23 cellular contexts compared by ENCODE assay signal in genomic region chr6:25340421-25340820, GRCh38.
DNase-seq lines count a peak whose midpoint lies in the region; ATAC-seq, FAIRE-seq and TF ChIP-seq lines count a peak whose summit lies in the region.
"Had no signal": no experiment of that assay in that cellular context is flagged by ENCODE, and none has a peak within 500 bp of the region (broad histone marks: within the 10 kb centered on the region; RNA-seq: fewer than 3 reads in every experiment).

No MANE protein-coding gene starts in this region.

- TF ChIP-seq POLR2A in GM12878 (IDR thresholded peaks at IDR 0.05; ENCODE audit: low read depth, low read length) (no peak), breast epithelium (IDR thresholded peaks at IDR 0.05) (no peak)

- in situ Hi-C loops in GM12878 (cut with MboI) = no loop called here

- TF ChIP-seq RAD21 in GM12878 (IDR thresholded peaks at IDR 0.05; ENCODE audit: insufficient read depth, low read depth, low read length) = no peak

- H3K27me3 Mint-ChIP-seq in endothelial cell (ENCODE audit: unreplicated experiment) = peaks cover 6% of the 10 kb centered on the region
- H3K27me3 Mint-ChIP-seq: CD4-positive, CD25-positive, alpha-beta regulatory T cell had no signal

- no peak overlapping the region for H3K4me2 ChIP-seq in GM12878 (ENCODE audit: control insufficient read depth, insufficient read depth)

- no peak for TF ChIP-seq CTCF in GM12878 (IDR thresholded peaks at IDR 0.05 in 2 of 3, conservative IDR thresholded peaks at IDR 0.05 in 1 of 3; ENCODE audit: control insufficient read depth in 2 of 3, extremely low read depth in 1 of 3, insufficient read depth in 1 of 3, low read depth in 3 of 3, low read length in 3 of 3)
- TF ChIP-seq CTCF in endothelial cell (IDR thresholded peaks at IDR 0.05; ENCODE audit: unreplicated experiment) = no peak
- TF ChIP-seq CTCF in breast epithelium (IDR thresholded peaks at IDR 0.05) = no peak

- H3K27me3 ChIP-seq in GM12878 (replicated peaks in 1 of 2; ENCODE audit: control insufficient read depth in 2 of 2, insufficient read depth in 2 of 2, low read length in 1 of 2) = 0 out of 4 replicates have a peak, but pooled peaks cover 0 to 2% of the 10 kb centered on the region in 2 experiments
- no peaks in the 10 kb centered on the region for H3K27me3 ChIP-seq in mucosa of rectum (ENCODE audit: control insufficient read depth in 2 of 2, insufficient read depth in 2 of 2, low read length in 2 of 2)
- no peaks in the 10 kb centered on the region for H3K27me3 ChIP-seq in breast epithelium
- H3K27me3 ChIP-seq: BE2C had no signal

- RAD21 ChIA-PET in GM12878 (lab: Charles Lee; ENCODE audit: unreplicated experiment) = interaction anchor here (0.6 to 2.8 kb wide), 11 partner anchors 10 to 582 kb away, joined by 3 to 15 read pairs (median 3); partner anchors contain the start of gene CARMIL1

- H3K4me3 ChIP-seq in GM12878 (no peak overlapping the region), mucosa of rectum (ENCODE audit: low read length in 2 of 2) (peak overlapping the region; percentile 5 to 8), breast epithelium (no peak overlapping the region)

- POLR2A ChIA-PET in GM12878 (lab: Charles Lee) = interaction anchor here (0.6 to 1.0 kb wide), 4 partner anchors 25 to 64 kb away, joined by 3 to 7 read pairs (median 4); no protein-coding TSS in a partner anchor

- no peaks in the 10 kb centered on the region for H4K20me1 ChIP-seq in GM12878 (ENCODE audit: control insufficient read depth, insufficient read depth)

- no peak overlapping the region for H3K27ac ChIP-seq in GM12878 (ENCODE audit: control insufficient read depth, insufficient read depth)
- peak overlapping the region; percentile 54 to 76 for H3K27ac ChIP-seq in mucosa of rectum (ENCODE audit: low read depth in 2 of 2, low read length in 2 of 2)
- no peak overlapping the region for H3K27ac ChIP-seq in breast epithelium

- intact Hi-C loops in GM12878 (cut with micrococcal nuclease; ENCODE audit: unreplicated experiment) (no loop called here), breast epithelium (cut with DNase I; ENCODE audit: low total_unique reads) (no loop called here)

- 13% methylated on average over 3 of the region's 3 CpGs for WGBS in GM12878 (ENCODE audit: insufficient coverage, insufficient replicate concordance, low lambda C conversion rate, missing lambda C conversion rate)

- ATAC-seq in GM12878 = peak; percentile 50
- ATAC-seq: HCT116 had no signal

- H2AFZ ChIP-seq in GM12878 (ENCODE audit: control insufficient read depth, low read depth, low read length) = no peak overlapping the region

- H3K4me3 Mint-ChIP-seq in endothelial cell (ENCODE audit: unreplicated experiment) = no peak overlapping the region
- H3K4me3 Mint-ChIP-seq: CD4-positive, CD25-positive, alpha-beta regulatory T cell; CD8-positive, alpha-beta memory T cell had no signal

- H3K4me1 ChIP-seq in GM12878 (ENCODE audit: control insufficient read depth, insufficient read depth, low read length) (peaks cover 9% of the 10 kb centered on the region), mucosa of rectum (ENCODE audit: control insufficient read depth in 2 of 2, insufficient read depth in 2 of 2, low read length in 2 of 2) (peaks cover 13 to 38% of the 10 kb centered on the region in 2 donors), breast epithelium (no peaks in the 10 kb centered on the region)

- peak overlapping the region; percentile 89 for H3K27ac Mint-ChIP-seq in endothelial cell (ENCODE audit: unreplicated experiment)

- H3K36me3 ChIP-seq in GM12878 (ENCODE audit: control insufficient read depth in 2 of 2, insufficient read depth in 2 of 2, low read length in 1 of 2) = no peaks in the 10 kb centered on the region
- H3K36me3 ChIP-seq in mucosa of rectum (ENCODE audit: control insufficient read depth in 2 of 2, insufficient read depth in 2 of 2, low read length in 2 of 2) = no peaks in the 10 kb centered on the region
- no peaks in the 10 kb centered on the region for H3K36me3 ChIP-seq in breast epithelium
- H3K36me3 ChIP-seq: BE2C had no signal

- SMC1A ChIA-PET in GM12878 (lab: Charles Lee; ENCODE audit: uncharacterized antibody, unreplicated experiment) = interaction anchor here (0.9 to 3.1 kb wide), 8 partner anchors 13 to 150 kb away, joined by 3 to 17 read pairs (median 5); partner anchors contain the start of gene CARMIL1

- no peaks in the 10 kb centered on the region for H3K9me3 Mint-ChIP-seq in endothelial cell (ENCODE audit: unreplicated experiment)
- H3K9me3 Mint-ChIP-seq: CD8-positive, alpha-beta memory T cell had no signal

- H3K9me3 ChIP-seq in GM12878 (replicated peaks; ENCODE audit: control insufficient read depth, insufficient read depth, low read length) (no peaks in the 10 kb centered on the region), mucosa of rectum (ENCODE audit: control insufficient read depth in 2 of 2, low read length in 2 of 2) (no peaks in the 10 kb centered on the region), breast epithelium (no peaks in the 10 kb centered on the region)
- H3K9me3 ChIP-seq: BE2C had no signal

- no peaks in the 10 kb centered on the region; the same call in none of the 2 replicates for H3K79me2 ChIP-seq in GM12878 (ENCODE audit: control insufficient read depth, insufficient read depth, low read length)

- no peak for TF ChIP-seq EP300 in GM12878 (IDR thresholded peaks at IDR 0.05; ENCODE audit: borderline replicate concordance in 1 of 2, control insufficient read depth in 1 of 2, low read depth in 2 of 2, low read length in 2 of 2)

- FAIRE-seq in GM12878 (lab: Jason Lieb, UNC) = no peak
- FAIRE-seq: A204.1, GM12891, HTR-8/SVneo had no signal

- H3K9ac ChIP-seq in GM12878 (ENCODE audit: control insufficient read depth, insufficient read depth, low read length) = no peak overlapping the region
- no peak overlapping the region for H3K9ac ChIP-seq in mucosa of rectum (ENCODE audit: low read depth in 1 of 2, low read length in 2 of 2)

- CTCF ChIA-PET in GM12878 (lab: Yijun Ruan, JAX) = interaction anchor here (0.7 to 3.2 kb wide), 6 partner anchors 28 to 150 kb away, joined by 3 to 12 read pairs (median 3); no protein-coding TSS in a partner anchor

- no peak for DNase-seq in GM12878 (ENCODE audit: low read depth, low spot score)
- DNase-seq in endothelial cell (ENCODE audit: low spot score) = no peak
- DNase-seq in NCI-H146 treated with DMSO at 0.1 percent for 48 hours (lab: John Stamatoyannopoulos, UW; ENCODE audit: unreplicated experiment) = no peak
- DNase-seq in breast epithelium (ENCODE audit: low spot score in 2 of 2) = no peak
- no peak for DNase-seq in mucosa of gallbladder (ENCODE audit: low spot score)
- DNase-seq: ACHN; BE2C; C1 segment of cervical spinal cord; CD4-positive, CD25-positive, alpha-beta regulatory T cell; CD8-positive, alpha-beta memory T cell; COR-L47; DMS 273 treated with DMSO at 0.1 percent for 48 hours; DMS53; DND-41; EL; GOT3; H7; IMR-90 had no signal

- H3K4me1 Mint-ChIP-seq in endothelial cell (ENCODE audit: unreplicated experiment) = peaks cover 31% of the 10 kb centered on the region
- H3K4me1 Mint-ChIP-seq: CD8-positive, alpha-beta memory T cell had no signal

- no peaks in the 10 kb centered on the region for H3K36me3 Mint-ChIP-seq in endothelial cell (ENCODE audit: low read depth, unreplicated experiment)
- H3K36me3 Mint-ChIP-seq: CD4-positive, CD25-positive, alpha-beta regulatory T cell; CD8-positive, alpha-beta memory T cell had no signal

- no TSS peak for BruUV-seq in GM12878 (replicated peaks; lab: Mats Ljungman, UMichigan)

TF ChIP-seq in GM12878, 131 proteins besides CTCF, POLR2A, EP300 and RAD21:
- TF ChIP-seq EZH2 (IDR thresholded peaks at IDR 0.05; ENCODE audit: borderline replicate concordance, control insufficient read depth, low read depth, low read length) = no peak
- TF ChIP-seq ESRRA (IDR thresholded peaks at IDR 0.05; ENCODE audit: low read length) = no peak
- no peak for TF ChIP-seq NBN (IDR thresholded peaks at IDR 0.05)
- no peak for TF ChIP-seq ZZZ3 (IDR thresholded peaks at IDR 0.05; ENCODE audit: control insufficient read depth, insufficient read length, low read depth)
- no peak for TF ChIP-seq WRNIP1 (IDR thresholded peaks at IDR 0.05; ENCODE audit: borderline replicate concordance, low read depth, low read length)
- no peak for TF ChIP-seq DPF2 (IDR thresholded peaks at IDR 0.05)
- TF ChIP-seq TCF7 (IDR thresholded peaks at IDR 0.05; ENCODE audit: borderline replicate concordance) = no peak
- TF ChIP-seq FOXK2 (IDR thresholded peaks at IDR 0.05) = no peak
- TF ChIP-seq IRF4 (IDR thresholded peaks at IDR 0.05; ENCODE audit: low read depth, low read length) = no peak
- TF ChIP-seq HDAC6 (IDR thresholded peaks at IDR 0.05; ENCODE audit: unreplicated experiment) = no peak
- TF ChIP-seq MEF2A (IDR thresholded peaks at IDR 0.05; ENCODE audit: insufficient read depth, low read depth, low read length) = no peak

Comparison
In these comparisons a context has a peak if more than half of its experiments do, and no peak if none do; other contexts are left out.
1. H3K27ac ChIP-seq: peak in mucosa of rectum (2 of 2); none in GM12878 (single experiment) and breast epithelium (0 of 2).
2. H3K4me3 ChIP-seq: peak in mucosa of rectum (2 of 2); none in GM12878 (single experiment) and breast epithelium (0 of 3).